In genomic region chr19:45507864-45508680, GRCh38 we compare ENCODE assay signal across 1 cellular context.
A peak's percentile ranks its signal among the peaks of the same experiment; 100 is the strongest.
TF ChIP-seq lines count a peak whose summit lies in the region.

No MANE protein-coding gene starts in this region.

TF ChIP-seq in SK-N-SH, 30 proteins besides CTCF, POLR2A, EP300 and RAD21:
- TF ChIP-seq TAF1 (IDR thresholded peaks at IDR 0.05; ENCODE audit: borderline replicate concordance, low read depth, low read length), result no peak
- 0 out of 2 replicates have a peak, but pooled peaks have one; percentile 9 for TF ChIP-seq YY1 (IDR thresholded peaks at IDR 0.05; ENCODE audit: low read depth)
